ENCODE assay signal across 10 cellular contexts in genomic region chrX:17692709-17693346, GRCh38. TPM values are rescaled to one million over a fixed set of nuclear protein-coding genes. Genes with fewer than 3 reads are reported as not detected.
DNase-seq lines count a peak whose midpoint lies in the region; ATAC-seq and TF ChIP-seq lines count a peak whose summit lies in the region.
"Had no signal": no experiment of that assay in that cellular context is flagged by ENCODE, and none has a peak within 500 bp of the region (broad histone marks: within the 10 kb centered on the region; RNA-seq: fewer than 3 reads in every experiment).

No MANE protein-coding gene starts in this region.

- intact Hi-C loops in lower leg skin (cut with DNase I; ENCODE audit: low total_unique reads), result no loop called here

- peak; percentile 55 for ATAC-seq in HG02798 (IDR thresholded peaks at IDR 0.05; ENCODE audit: poor library complexity, unreplicated experiment)
- no peak for ATAC-seq in HG02642 (IDR thresholded peaks at IDR 0.05; ENCODE audit: poor library complexity, unreplicated experiment)

- WGBS in lower leg skin, 2 donors, result 72 to 90% methylated on average over 4 to 5 of the region's 5 CpGs

- no peak for TF ChIP-seq CTCF in lower leg skin (IDR thresholded peaks at IDR 0.05)

- TF ChIP-seq POLR2A in lower leg skin (IDR thresholded peaks at IDR 0.05), result no peak

- H3K4me3 ChIP-seq in lower leg skin (ENCODE audit: low read depth, poor library complexity, severe bottlenecking), result no peak overlapping the region
- H3K4me3 ChIP-seq: prostate gland had no signal

- DNase-seq in DMS53 (lab: John Stamatoyannopoulos, UW) (peak; percentile 96), OCI-M1 (lab: John Stamatoyannopoulos, UW) (peak; percentile 0), fibroblast of the conjunctiva (ENCODE audit: low read depth) (peak; percentile 51), NCI-H2081 treated with DMSO at 0.1 percent for 48 hours (lab: John Stamatoyannopoulos, UW) (no peak), MV-4-11 (lab: John Stamatoyannopoulos, UW) (no peak), lower leg skin (ENCODE audit: low spot score in 2 of 2) (no peak)
- DNase-seq: stimulated activated CD8-positive, alpha-beta memory T cell treated with anti-CD3 and anti-CD28 coated beads, Interleukin-4, amount 100 ng/mL, for 48 hours had no signal

RNA-seq across cellular contexts. Expression of gene SCML1, which starts 44.5 kb away (rescaled TPM):
- total RNA-seq in lower leg skin, result 10 to 100 TPM in 1 of 4 donors, 1 to 10 TPM in 3; 3.2 to 11.6 (median 5.6) TPM

Comparison
In these comparisons a context has a peak if more than half of its experiments do, and no peak if none do; other contexts are left out.
1. DNase-seq: peak in DMS53 (single experiment), OCI-M1 (single experiment) and fibroblast of the conjunctiva (single experiment); none in NCI-H2081 treated with DMSO at 0.1 percent for 48 hours (single experiment), MV-4-11 (single experiment) and lower leg skin (0 of 2).